ENCODE assay signal across 1 cellular context in the genomic region with DNA sequence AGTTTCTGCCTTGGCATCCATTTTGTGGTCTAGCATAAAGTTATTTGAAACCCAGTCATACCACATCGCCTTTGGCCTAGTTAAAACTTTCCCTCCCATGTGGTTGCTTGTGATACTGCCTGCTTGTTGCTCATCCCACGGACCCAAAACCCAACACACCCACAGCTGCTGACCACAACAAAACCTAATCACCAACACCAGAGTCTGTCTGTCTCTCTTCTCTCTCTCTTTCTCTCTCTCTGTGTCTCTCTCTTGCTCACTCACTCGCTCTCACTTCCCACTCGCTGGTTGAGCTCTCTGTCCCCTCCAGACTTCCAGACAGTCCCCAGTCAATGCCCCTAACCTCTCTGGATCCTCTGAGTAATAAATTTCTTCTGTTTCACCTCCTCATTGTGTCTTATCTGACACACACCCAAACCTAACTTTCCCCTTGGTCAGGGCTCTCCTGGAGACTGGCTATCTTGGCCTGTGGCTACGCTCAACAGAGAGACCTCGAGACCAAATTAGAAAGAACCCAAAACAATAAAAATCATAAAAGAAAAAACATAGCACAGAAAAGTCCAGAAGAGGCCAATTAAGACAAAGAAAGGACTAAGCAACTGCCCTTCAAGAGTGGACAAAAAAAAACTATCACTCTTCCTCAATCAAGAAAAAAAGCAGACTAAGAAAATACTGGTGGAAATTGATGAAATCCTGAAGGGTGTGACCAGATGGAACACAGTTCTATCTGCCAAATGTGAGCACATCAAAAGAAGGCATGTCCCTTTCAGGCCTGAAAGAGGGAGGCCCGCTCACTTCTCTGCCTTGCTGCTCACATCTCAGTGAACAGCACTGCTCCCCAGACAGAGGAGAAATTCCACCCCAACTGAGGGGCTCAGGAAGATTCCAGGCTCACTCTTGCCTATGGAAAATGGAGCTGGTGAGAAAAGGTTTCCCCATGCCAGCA.
TF ChIP-seq lines count a peak whose summit lies in the region.

No MANE protein-coding gene starts in this region.

TF ChIP-seq in GM23338, 12 proteins besides CTCF, POLR2A, EP300 and RAD21 (continued from another document):
- TF ChIP-seq EZH2phosphoT487 (IDR thresholded peaks at IDR 0.05; ENCODE audit: unreplicated experiment) (no peak), ZNF331 (CRISPR knock-in tag; IDR thresholded peaks at IDR 0.05; ENCODE audit: low read depth) (no peak), JUNB (IDR thresholded peaks at IDR 0.05; ENCODE audit: unreplicated experiment) (no peak), CREB1 (CRISPR knock-in tag; IDR thresholded peaks at IDR 0.05; ENCODE audit: low read depth) (no peak), NANOG (IDR thresholded peaks at IDR 0.05; ENCODE audit: borderline replicate concordance) (no peak), ZNF114 (CRISPR knock-in tag; IDR thresholded peaks at IDR 0.05) (no peak)
- TF ChIP-seq, protein P1, sequence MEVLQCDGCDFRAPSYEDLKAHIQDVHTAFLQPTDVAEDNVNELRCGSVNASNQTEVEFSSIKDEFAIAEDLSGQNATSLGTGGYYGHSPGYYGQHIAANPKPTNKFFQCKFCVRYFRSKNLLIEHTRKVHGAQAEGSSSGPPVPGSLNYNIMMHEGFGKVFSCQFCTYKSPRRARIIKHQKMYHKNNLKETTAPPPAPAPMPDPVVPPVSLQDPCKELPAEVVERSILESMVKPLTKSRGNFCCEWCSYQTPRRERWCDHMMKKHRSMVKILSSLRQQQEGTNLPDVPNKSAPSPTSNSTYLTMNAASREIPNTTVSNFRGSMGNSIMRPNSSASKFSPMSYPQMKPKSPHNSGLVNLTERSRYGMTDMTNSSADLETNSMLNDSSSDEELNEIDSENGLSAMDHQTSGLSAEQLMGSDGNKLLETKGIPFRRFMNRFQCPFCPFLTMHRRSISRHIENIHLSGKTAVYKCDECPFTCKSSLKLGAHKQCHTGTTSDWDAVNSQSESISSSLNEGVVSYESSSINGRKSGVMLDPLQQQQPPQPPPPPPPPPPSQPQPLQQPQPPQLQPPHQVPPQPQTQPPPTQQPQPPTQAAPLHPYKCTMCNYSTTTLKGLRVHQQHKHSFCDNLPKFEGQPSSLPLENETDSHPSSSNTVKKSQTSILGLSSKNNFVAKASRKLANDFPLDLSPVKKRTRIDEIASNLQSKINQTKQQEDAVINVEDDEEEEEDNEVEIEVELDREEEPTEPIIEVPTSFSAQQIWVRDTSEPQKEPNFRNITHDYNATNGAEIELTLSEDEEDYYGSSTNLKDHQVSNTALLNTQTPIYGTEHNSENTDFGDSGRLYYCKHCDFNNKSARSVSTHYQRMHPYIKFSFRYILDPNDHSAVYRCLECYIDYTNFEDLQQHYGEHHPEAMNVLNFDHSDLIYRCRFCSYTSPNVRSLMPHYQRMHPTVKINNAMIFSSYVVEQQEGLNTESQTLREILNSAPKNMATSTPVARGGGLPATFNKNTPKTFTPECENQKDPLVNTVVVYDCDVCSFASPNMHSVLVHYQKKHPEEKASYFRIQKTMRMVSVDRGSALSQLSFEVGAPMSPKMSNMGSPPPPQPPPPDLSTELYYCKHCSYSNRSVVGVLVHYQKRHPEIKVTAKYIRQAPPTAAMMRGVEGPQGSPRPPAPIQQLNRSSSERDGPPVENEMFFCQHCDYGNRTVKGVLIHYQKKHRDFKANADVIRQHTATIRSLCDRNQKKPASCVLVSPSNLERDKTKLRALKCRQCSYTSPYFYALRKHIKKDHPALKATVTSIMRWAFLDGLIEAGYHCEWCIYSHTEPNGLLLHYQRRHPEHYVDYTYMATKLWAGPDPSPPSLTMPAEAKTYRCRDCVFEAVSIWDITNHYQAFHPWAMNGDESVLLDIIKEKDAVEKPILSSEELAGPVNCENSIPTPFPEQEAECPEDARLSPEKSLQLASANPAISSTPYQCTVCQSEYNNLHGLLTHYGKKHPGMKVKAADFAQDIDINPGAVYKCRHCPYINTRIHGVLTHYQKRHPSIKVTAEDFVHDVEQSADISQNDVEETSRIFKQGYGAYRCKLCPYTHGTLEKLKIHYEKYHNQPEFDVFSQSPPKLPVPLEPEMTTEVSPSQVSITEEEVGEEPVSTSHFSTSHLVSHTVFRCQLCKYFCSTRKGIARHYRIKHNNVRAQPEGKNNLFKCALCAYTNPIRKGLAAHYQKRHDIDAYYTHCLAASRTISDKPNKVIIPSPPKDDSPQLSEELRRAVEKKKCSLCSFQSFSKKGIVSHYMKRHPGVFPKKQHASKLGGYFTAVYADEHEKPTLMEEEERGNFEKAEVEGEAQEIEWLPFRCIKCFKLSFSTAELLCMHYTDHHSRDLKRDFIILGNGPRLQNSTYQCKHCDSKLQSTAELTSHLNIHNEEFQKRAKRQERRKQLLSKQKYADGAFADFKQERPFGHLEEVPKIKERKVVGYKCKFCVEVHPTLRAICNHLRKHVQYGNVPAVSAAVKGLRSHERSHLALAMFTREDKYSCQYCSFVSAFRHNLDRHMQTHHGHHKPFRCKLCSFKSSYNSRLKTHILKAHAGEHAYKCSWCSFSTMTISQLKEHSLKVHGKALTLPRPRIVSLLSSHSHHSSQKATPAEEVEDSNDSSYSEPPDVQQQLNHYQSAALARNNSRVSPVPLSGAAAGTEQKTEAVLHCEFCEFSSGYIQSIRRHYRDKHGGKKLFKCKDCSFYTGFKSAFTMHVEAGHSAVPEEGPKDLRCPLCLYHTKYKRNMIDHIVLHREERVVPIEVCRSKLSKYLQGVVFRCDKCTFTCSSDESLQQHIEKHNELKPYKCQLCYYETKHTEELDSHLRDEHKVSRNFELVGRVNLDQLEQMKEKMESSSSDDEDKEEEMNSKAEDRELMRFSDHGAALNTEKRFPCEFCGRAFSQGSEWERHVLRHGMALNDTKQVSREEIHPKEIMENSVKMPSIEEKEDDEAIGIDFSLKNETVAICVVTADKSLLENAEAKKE (CRISPR knock-in tag; IDR thresholded peaks at IDR 0.05) = no peak
